In the genomic region with DNA sequence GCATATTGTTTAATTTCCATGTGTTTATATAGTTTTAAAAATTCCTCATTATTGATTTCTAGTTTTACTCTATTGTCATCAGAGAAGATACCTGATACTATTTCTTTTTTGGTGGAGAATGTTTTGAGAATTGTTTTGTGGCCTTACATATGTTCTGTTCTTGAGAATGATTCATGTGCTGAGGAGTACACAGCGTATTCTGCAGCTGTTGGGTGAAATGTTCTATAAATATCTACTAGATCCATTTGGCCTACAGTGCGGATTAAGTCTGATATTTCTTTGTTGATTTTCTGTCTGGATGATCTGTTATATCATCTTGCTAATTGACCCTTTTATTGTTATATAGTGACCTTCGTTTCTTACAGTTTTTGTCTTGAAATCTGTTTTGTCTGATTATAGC, we compare ENCODE assay signal across 1 cellular context.
TF ChIP-seq lines count a peak whose summit lies in the region.

No MANE protein-coding gene starts in this region.

TF ChIP-seq in IMR-90, 13 proteins besides CTCF, POLR2A, EP300 and RAD21:
- TF ChIP-seq, protein P1, sequence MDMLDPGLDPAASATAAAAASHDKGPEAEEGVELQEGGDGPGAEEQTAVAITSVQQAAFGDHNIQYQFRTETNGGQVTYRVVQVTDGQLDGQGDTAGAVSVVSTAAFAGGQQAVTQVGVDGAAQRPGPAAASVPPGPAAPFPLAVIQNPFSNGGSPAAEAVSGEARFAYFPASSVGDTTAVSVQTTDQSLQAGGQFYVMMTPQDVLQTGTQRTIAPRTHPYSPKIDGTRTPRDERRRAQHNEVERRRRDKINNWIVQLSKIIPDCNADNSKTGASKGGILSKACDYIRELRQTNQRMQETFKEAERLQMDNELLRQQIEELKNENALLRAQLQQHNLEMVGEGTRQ (IDR thresholded peaks at IDR 0.05; ENCODE audit: low read depth, low read length), result no peak
- TF ChIP-seq CEBPB (IDR thresholded peaks at IDR 0.05; ENCODE audit: low read depth, low read length), result no peak
- no peak for TF ChIP-seq SMC3 (IDR thresholded peaks at IDR 0.05; ENCODE audit: low read depth, low read length)
- no peak for TF ChIP-seq BHLHE40 (IDR thresholded peaks at IDR 0.05; ENCODE audit: low read depth, low read length)
- TF ChIP-seq NFE2L2 (IDR thresholded peaks at IDR 0.05; ENCODE audit: low read depth, low read length), result no peak
- no peak for TF ChIP-seq RCOR1 (IDR thresholded peaks at IDR 0.05; ENCODE audit: insufficient replicate concordance, low read length)
- TF ChIP-seq, protein P2, sequence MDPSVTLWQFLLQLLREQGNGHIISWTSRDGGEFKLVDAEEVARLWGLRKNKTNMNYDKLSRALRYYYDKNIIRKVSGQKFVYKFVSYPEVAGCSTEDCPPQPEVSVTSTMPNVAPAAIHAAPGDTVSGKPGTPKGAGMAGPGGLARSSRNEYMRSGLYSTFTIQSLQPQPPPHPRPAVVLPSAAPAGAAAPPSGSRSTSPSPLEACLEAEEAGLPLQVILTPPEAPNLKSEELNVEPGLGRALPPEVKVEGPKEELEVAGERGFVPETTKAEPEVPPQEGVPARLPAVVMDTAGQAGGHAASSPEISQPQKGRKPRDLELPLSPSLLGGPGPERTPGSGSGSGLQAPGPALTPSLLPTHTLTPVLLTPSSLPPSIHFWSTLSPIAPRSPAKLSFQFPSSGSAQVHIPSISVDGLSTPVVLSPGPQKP (IDR thresholded peaks at IDR 0.05; ENCODE audit: borderline replicate concordance, low read depth, low read length), result no peak
- no peak for TF ChIP-seq CHD1 (IDR thresholded peaks at IDR 0.05; ENCODE audit: low read depth, low read length)
- TF ChIP-seq FOS (IDR thresholded peaks at IDR 0.05; ENCODE audit: low read depth, low read length), result no peak
- no peak for TF ChIP-seq MXI1 (IDR thresholded peaks at IDR 0.05; ENCODE audit: borderline replicate concordance, low read depth, low read length)
- no peak for TF ChIP-seq RFX5 (IDR thresholded peaks at IDR 0.05; ENCODE audit: low read depth, low read length)
- no peak for TF ChIP-seq MAFK (IDR thresholded peaks at IDR 0.05; ENCODE audit: low read depth, low read length)
